Comparison of ENCODE assay signal across 25 cellular contexts in genomic region chr7:16562456-16563220, GRCh38. TPM values are rescaled to one million over a fixed set of nuclear protein-coding genes. Genes with fewer than 3 reads are reported as not detected.
DNase-seq lines count a peak whose midpoint lies in the region; ATAC-seq, FAIRE-seq and TF ChIP-seq lines count a peak whose summit lies in the region.
"Had no signal": no experiment of that assay in that cellular context is flagged by ENCODE, and none has a peak within 500 bp of the region (broad histone marks: within the 10 kb centered on the region; RNA-seq: fewer than 3 reads in every experiment).

No MANE protein-coding gene starts in this region.

- no peak for ATAC-seq in activated T-helper 17 cell treated with anti-CD3 and anti-CD28 coated beads, Interleukin-2, amount 50 U/mL, for 72 hours (replicated peaks)
- ATAC-seq in naive B cell (ENCODE audit: low read depth in 2 of 2) (no peak), GM18505 (IDR thresholded peaks at IDR 0.05; ENCODE audit: unreplicated experiment) (no peak)

- peak overlapping the region; percentile 27 for H3K4me3 Mint-ChIP-seq in activated T-helper 17 cell treated with anti-CD3 and anti-CD28 coated beads, Interleukin-2, amount 50 U/mL, for 72 hours
- H3K4me3 Mint-ChIP-seq in naive B cell, result peak overlapping the region; percentile 16 to 92 (median 76)
- H3K4me3 Mint-ChIP-seq: nephron had no signal

- FAIRE-seq in H54 (lab: Jason Lieb, UNC), result peak; percentile 50

- H3K36me3 Mint-ChIP-seq in activated T-helper 17 cell treated with anti-CD3 and anti-CD28 coated beads, Interleukin-2, amount 50 U/mL, for 72 hours (ENCODE audit: low read depth), result no peaks in the 10 kb centered on the region
- no peaks in the 10 kb centered on the region for H3K36me3 Mint-ChIP-seq in naive B cell

- no peak overlapping the region for H3K27ac Mint-ChIP-seq in activated T-helper 17 cell treated with anti-CD3 and anti-CD28 coated beads, Interleukin-2, amount 50 U/mL, for 72 hours
- H3K27ac Mint-ChIP-seq in naive B cell, result peak overlapping the region in 2 of 6 donors; percentile 53 to 57

- peak; percentile 68 for DNase-seq in DMS53 (lab: John Stamatoyannopoulos, UW)
- DNase-seq in DMS53 treated with DMSO at 0.1 percent for 48 hours (lab: John Stamatoyannopoulos, UW; ENCODE audit: unreplicated experiment), result no peak
- DNase-seq in H54 (ENCODE audit: insufficient read length, low spot score), result no peak
- DNase-seq in naive B cell, result no peak
- no peak for DNase-seq in glomerular visceral epithelial cell (ENCODE audit: extremely low spot score)
- no peak for DNase-seq in substantia nigra (lab: John Stamatoyannopoulos, UW)
- DNase-seq: activated CD4-positive, CD25-positive, alpha-beta regulatory T cell; activated gamma-delta T cell treated with Interleukin-2 at 50 U/mL for 16 hours; aorta; DMS153; effector memory CD4-positive, alpha-beta T cell; NCI-H187; NCI-H446; stimulated activated CD8-positive, alpha-beta memory T cell treated with anti-CD3 and anti-CD28 coated beads, Interleukin-4, amount 100 ng/mL, for 48 hours had no signal

- H3K9me3 Mint-ChIP-seq in activated T-helper 17 cell treated with anti-CD3 and anti-CD28 coated beads, Interleukin-2, amount 50 U/mL, for 72 hours, result no peaks in the 10 kb centered on the region
- no peaks in the 10 kb centered on the region for H3K9me3 Mint-ChIP-seq in naive B cell
- H3K9me3 Mint-ChIP-seq: nephron had no signal

- peaks cover 4% of the 10 kb centered on the region for H3K27me3 Mint-ChIP-seq in activated T-helper 17 cell treated with anti-CD3 and anti-CD28 coated beads, Interleukin-2, amount 50 U/mL, for 72 hours
- peaks cover 0 to 4% (median 0%) of the 10 kb centered on the region in 3 donors for H3K27me3 Mint-ChIP-seq in naive B cell

- no peak overlapping the region for H3K27ac ChIP-seq in substantia nigra (ENCODE audit: low read depth, low read length, poor library complexity, severe bottlenecking)
- H3K27ac ChIP-seq: 22Rv1 had no signal

- TF ChIP-seq POLR2A in H54 (IDR thresholded peaks at IDR 0.05; ENCODE audit: low read depth, low read length) (no peak), GM18505 (IDR thresholded peaks at IDR 0.05; ENCODE audit: borderline replicate concordance, extremely low read depth, insufficient read depth, insufficient read length) (no peak)

- H3K4me1 Mint-ChIP-seq in activated T-helper 17 cell treated with anti-CD3 and anti-CD28 coated beads, Interleukin-2, amount 50 U/mL, for 72 hours, result peaks cover 15% of the 10 kb centered on the region
- peaks cover 16 to 18% (median 17%) of the 10 kb centered on the region in 3 donors for H3K4me1 Mint-ChIP-seq in naive B cell

RNA-seq across cellular contexts. Expression of gene LRRC72, which starts 36.0 kb away (rescaled TPM):
- not detected for total RNA-seq in activated T-helper 17 cell treated with anti-CD3 and anti-CD28 coated beads, Interleukin-2, amount 50 U/mL, for 72 hours
- not detected for polyA plus RNA-seq in naive B cell (ENCODE audit: low read depth in 6 of 6)
- total RNA-seq: activated CD8-positive, alpha-beta memory T cell treated with anti-CD3 and anti-CD28 coated beads for 36 hours; aorta; cerebellum; lung microvascular endothelial cell; posterior vena cava; smooth muscle cell; temporal lobe had no signal
- polyA plus RNA-seq: aorta, BJ, smooth muscle cell had no signal
